14 cellular contexts compared by ENCODE assay signal in the genomic region with DNA sequence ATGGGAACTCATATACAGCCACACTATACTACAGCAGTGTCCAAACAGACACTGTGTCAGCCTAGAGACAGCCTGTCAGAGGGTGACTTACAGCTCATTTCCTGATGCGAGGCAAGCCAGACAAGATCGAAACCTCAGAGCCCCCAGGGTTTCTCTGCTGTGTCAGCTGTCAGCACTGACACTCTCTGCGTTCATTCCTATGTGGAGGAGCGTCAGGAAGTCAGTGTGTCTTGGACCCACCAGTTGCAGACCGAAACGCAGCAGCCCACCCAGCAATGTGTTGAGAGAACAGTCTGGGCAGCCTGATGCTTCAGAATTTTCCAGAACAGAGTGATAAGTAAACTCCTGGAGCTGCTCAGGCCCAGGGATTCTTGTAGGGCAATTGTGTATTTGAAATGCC. TPM values are rescaled to one million over a fixed set of nuclear protein-coding genes. Genes with fewer than 3 reads are reported as not detected.
DNase-seq lines count a peak whose midpoint lies in the region; ATAC-seq and TF ChIP-seq lines count a peak whose summit lies in the region.
"Had no signal": no experiment of that assay in that cellular context is flagged by ENCODE, and none has a peak within 500 bp of the region (broad histone marks: within the 10 kb centered on the region; RNA-seq: fewer than 3 reads in every experiment).

No MANE protein-coding gene starts in this region.

- BruUV-seq in OCI-LY7 (replicated peaks; lab: Mats Ljungman, UMichigan) = no TSS peak

- no peak overlapping the region for H3K4me3 Mint-ChIP-seq in activated naive CD4-positive, alpha-beta T cell treated with anti-CD3 and anti-CD28 coated beads, Interleukin-2, amount 10 ng/mL, durations not matched to agents 7 days and 5 days
- H3K4me3 Mint-ChIP-seq: brain had no signal

- intact Hi-C loops in OCI-LY7 (cut with micrococcal nuclease; ENCODE audit: unreplicated experiment) = no loop called here
- intact Hi-C loops in upper lobe of right lung (cut with DNase I) = no loop called here

- no peaks in the 10 kb centered on the region for H3K36me3 Mint-ChIP-seq in activated naive CD4-positive, alpha-beta T cell treated with anti-CD3 and anti-CD28 coated beads, Interleukin-2, amount 10 ng/mL, durations not matched to agents 7 days and 5 days
- H3K36me3 Mint-ChIP-seq: brain had no signal

- no peak overlapping the region for H2AFZ ChIP-seq in OCI-LY7 (ENCODE audit: low read length)

- H3K4me2 ChIP-seq in OCI-LY7 (ENCODE audit: low read length) = no peak overlapping the region

- H3K4me1 Mint-ChIP-seq in activated naive CD4-positive, alpha-beta T cell treated with anti-CD3 and anti-CD28 coated beads, Interleukin-2, amount 10 ng/mL, durations not matched to agents 7 days and 5 days = peaks cover 6% of the 10 kb centered on the region

- H3K27ac ChIP-seq in OCI-LY7 (ENCODE audit: low read depth, low read length, poor library complexity, severe bottlenecking) = no peak overlapping the region
- no peak overlapping the region for H3K27ac ChIP-seq in upper lobe of right lung
- H3K27ac ChIP-seq: esophagus muscularis mucosa, neutrophil had no signal

- H3K9me3 Mint-ChIP-seq in activated naive CD4-positive, alpha-beta T cell treated with anti-CD3 and anti-CD28 coated beads, Interleukin-2, amount 10 ng/mL, durations not matched to agents 7 days and 5 days = peaks cover 3% of the 10 kb centered on the region

- H3K36me3 ChIP-seq in MG63 (no peaks in the 10 kb centered on the region), OCI-LY7 (ENCODE audit: insufficient read depth, low read length) (no peaks in the 10 kb centered on the region), upper lobe of right lung (no peaks in the 10 kb centered on the region)
- H3K36me3 ChIP-seq: esophagus muscularis mucosa, neutrophil had no signal

- DNase-seq in KG1 (lab: John Stamatoyannopoulos, UW) (peak; percentile 9), MG63 (no peak), OCI-LY7 (ENCODE audit: low spot score) (no peak), upper lobe of right lung (no peak)
- peak; percentile 33 for DNase-seq in activated naive CD4-positive, alpha-beta T cell treated with anti-CD3 and anti-CD28 coated beads, Interleukin-2, amount 10 ng/mL, durations not matched to agents 7 days and 5 days
- peak; percentile 34 for DNase-seq in stimulated activated CD4-positive, alpha-beta T cell treated with anti-CD3 and anti-CD28 coated beads, Interleukin-1b, Interleukin-23, amount 100 ng/mL, for 48 hours
- DNase-seq: DMS79 treated with DMSO at 0.1 percent for 48 hours, GOT3, NCI-H1092 had no signal

- peaks cover 12% of the 10 kb centered on the region for H3K27me3 Mint-ChIP-seq in activated naive CD4-positive, alpha-beta T cell treated with anti-CD3 and anti-CD28 coated beads, Interleukin-2, amount 10 ng/mL, durations not matched to agents 7 days and 5 days

- no peak overlapping the region for H3K27ac Mint-ChIP-seq in activated naive CD4-positive, alpha-beta T cell treated with anti-CD3 and anti-CD28 coated beads, Interleukin-2, amount 10 ng/mL, durations not matched to agents 7 days and 5 days

- no peaks in the 10 kb centered on the region for H3K9me2 ChIP-seq in OCI-LY7 (ENCODE audit: insufficient read depth, low read length)

- H3K4me3 ChIP-seq in MG63 (no peak overlapping the region), OCI-LY7 (ENCODE audit: low read depth, low read length, poor library complexity, severe bottlenecking) (no peak overlapping the region), upper lobe of right lung (no peak overlapping the region)
- H3K4me3 ChIP-seq: esophagus muscularis mucosa had no signal

- H3K9me3 ChIP-seq in MG63 (no peaks in the 10 kb centered on the region), OCI-LY7 (ENCODE audit: low read length) (no peaks in the 10 kb centered on the region), upper lobe of right lung (no peaks in the 10 kb centered on the region)
- H3K9me3 ChIP-seq: esophagus muscularis mucosa, neutrophil had no signal

- H3K79me2 ChIP-seq in OCI-LY7 (ENCODE audit: insufficient read depth, low read depth, low read length) = no peaks in the 10 kb centered on the region

- POLR2A ChIA-PET in OCI-LY7 (lab: Charles Lee) = interaction anchor here (0.5 kb wide), 1 partner anchor 1467 kb away, joined by 3 read pairs; no protein-coding TSS in a partner anchor

- CTCF ChIA-PET in activated naive CD4-positive, alpha-beta T cell treated with anti-CD3 and anti-CD28 coated beads, Interleukin-2, amount 10 ng/mL, durations not matched to agents 7 days and 5 days (lab: Charles Lee) = interaction anchor here (1.2 kb wide), 1 partner anchor 22 kb away, joined by 6 read pairs; no protein-coding TSS in a partner anchor
- CTCF ChIA-PET in OCI-LY7 (lab: Charles Lee; ENCODE audit: unreplicated experiment) = no interaction called here

- H4K20me1 ChIP-seq in OCI-LY7 (ENCODE audit: insufficient read depth, low read length) = no peaks in the 10 kb centered on the region

- H3K27me3 ChIP-seq in MG63 (peaks cover 39% of the 10 kb centered on the region), upper lobe of right lung (peaks cover 10% of the 10 kb centered on the region)

- TF ChIP-seq CTCF in OCI-LY7 (conservative IDR thresholded peaks at IDR 0.05; ENCODE audit: low read length) (no peak), upper lobe of right lung (IDR thresholded peaks at IDR 0.05) (no peak)

- H3K4me1 ChIP-seq in OCI-LY7 (ENCODE audit: insufficient read depth, low read length, poor library complexity, severe bottlenecking) (no peaks in the 10 kb centered on the region), upper lobe of right lung (no peaks in the 10 kb centered on the region)

- ATAC-seq in SK-N-SH treated with all-trans-retinoic acid at 6 μM for 48 hours (peak; percentile 52; the same call in 1 of the 3 replicates), upper lobe of right lung (no peak)

TF ChIP-seq in SK-N-SH treated with all-trans-retinoic acid at 6 μM for 48 hours, 23 proteins besides CTCF, POLR2A, EP300 and RAD21:
- TF ChIP-seq ZC3H10 (CRISPR knock-in tag; IDR thresholded peaks at IDR 0.05) (no peak), ZNF565 (CRISPR knock-in tag; conservative IDR thresholded peaks at IDR 0.05; ENCODE audit: low read depth) (no peak)

RNA-seq across cellular contexts. Expression of gene MAPT, which starts 20.6 kb away (rescaled TPM):
- total RNA-seq in MG63 (2014; rRNA removed; shearing (Covaris generic); ENCODE audit: low replicate concordance) = 0.43 TPM in 1 of 2 replicates, not detected in the other
- total RNA-seq in OCI-LY7 (2014; rRNA removed; shearing (Covaris generic)) = 0.44 TPM in 1 of 2 replicates, not detected in the other
- total RNA-seq in OCI-LY7 (2022) (not detected in 2 replicates), upper lobe of right lung (5.1 TPM)

RNA-seq across cellular contexts. Expression of gene SPPL2C, which starts 29.0 kb away (rescaled TPM):
- total RNA-seq in MG63 (2014; rRNA removed; shearing (Covaris generic); ENCODE audit: low replicate concordance) = not detected in 2 replicates
- not detected in 2 replicates for total RNA-seq in OCI-LY7 (2014; rRNA removed; shearing (Covaris generic))
- total RNA-seq in OCI-LY7 (2022) (not detected in 2 replicates), upper lobe of right lung (not detected)
- total RNA-seq: esophagus muscularis mucosa, urinary bladder had no signal

Comparison
In these comparisons a context has a peak if more than half of its experiments do, and no peak if none do; other contexts are left out.
1. DNase-seq: peak in KG1 (single experiment), activated naive CD4-positive, alpha-beta T cell treated with anti-CD3 and anti-CD28 coated beads, Interleukin-2, amount 10 ng/mL, durations not matched to agents 7 days and 5 days (single experiment) and stimulated activated CD4-positive, alpha-beta T cell treated with anti-CD3 and anti-CD28 coated beads, Interleukin-1b, Interleukin-23, amount 100 ng/mL, for 48 hours (single experiment); none in MG63 (single experiment), OCI-LY7 (single experiment) and upper lobe of right lung (single experiment).